ENCODE assay signal across 8 cellular contexts in the genomic region with DNA sequence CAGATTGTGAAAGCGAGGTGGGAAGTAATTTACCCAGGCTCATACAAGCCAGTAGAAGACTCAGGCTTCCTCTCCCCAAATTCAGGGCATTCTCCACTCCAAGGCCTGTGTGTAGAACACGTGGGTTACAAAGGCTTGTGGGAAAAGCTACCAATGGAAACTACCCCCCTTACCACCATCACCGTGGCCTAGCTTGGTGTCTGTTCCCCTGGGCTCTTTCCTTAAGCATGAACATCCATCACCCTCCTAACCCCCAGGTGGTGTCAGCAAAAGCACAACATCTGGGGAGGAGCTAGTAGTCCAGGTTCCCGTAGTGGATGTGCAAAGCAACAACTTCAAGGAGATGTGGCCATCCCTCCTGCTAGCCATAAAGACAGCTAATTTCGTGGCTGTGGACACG. TPM values are rescaled to one million over a fixed set of nuclear protein-coding genes. Genes with fewer than 3 reads are reported as not detected.
DNase-seq lines count a peak whose midpoint lies in the region; ATAC-seq, FAIRE-seq and TF ChIP-seq lines count a peak whose summit lies in the region.

No MANE protein-coding gene starts in this region.

- H2AFZ ChIP-seq in IMR-90 (replicated peaks; ENCODE audit: low read length, poor library complexity) (peak overlapping the region; percentile 100), keratinocyte (ENCODE audit: control insufficient read depth, low read length) (peak overlapping the region; percentile 96)

- H2BK20ac ChIP-seq in IMR-90 (ENCODE audit: low read depth, low read length) = no peak overlapping the region

- TF ChIP-seq RAD21 in IMR-90 (IDR thresholded peaks at IDR 0.05; ENCODE audit: low read length) = no peak

- peak overlapping the region; percentile 95 for H3K4me3 Mint-ChIP-seq in activated T-helper 2 cell treated with anti-CD3 and anti-CD28 coated beads, Interferon-gamma antibody, Interleukin-2, Interleukin-4, amounts not matched to agents 10 μg/mL and 5 μg/mL and 100 μg/mL, durations not matched to agents 14 hours and 24 hours and 36 hours (ENCODE audit: low read depth)

- no peaks in the 10 kb centered on the region for H3K27me3 Mint-ChIP-seq in activated T-helper 2 cell treated with anti-CD3 and anti-CD28 coated beads, Interferon-gamma antibody, Interleukin-2, Interleukin-4, amounts not matched to agents 10 μg/mL and 5 μg/mL and 100 μg/mL, durations not matched to agents 14 hours and 24 hours and 36 hours (ENCODE audit: low read depth)

- ATAC-seq in IMR-90 (ENCODE audit: low read depth) = no peak

- TF ChIP-seq CTCF in IMR-90 (conservative IDR thresholded peaks at IDR 0.05; ENCODE audit: low read depth, low read length) (no peak), keratinocyte (optimal IDR thresholded peaks at IDR 0.05 in 1 of 3, IDR thresholded peaks at IDR 0.05 in 1 of 3, conservative IDR thresholded peaks at IDR 0.05 in 1 of 3; ENCODE audit: extremely low read depth in 1 of 3, insufficient read depth in 2 of 3, low read length in 3 of 3) (peak in 1 of 3 experiments; percentile 28), stomach (IDR thresholded peaks at IDR 0.05) (no peak)

- H4K8ac ChIP-seq in IMR-90 (ENCODE audit: low read depth in 2 of 2, low read length in 2 of 2) = peak overlapping the region; percentile 78 to 98

- DNase-seq in COLO668 (lab: John Stamatoyannopoulos, UW; ENCODE audit: unreplicated experiment) (peak; percentile 48), IMR-90 (no peak), keratinocyte (ENCODE audit: low read depth, low spot score) (no peak), stomach (no peak), pons (ENCODE audit: low spot score) (no peak), inferior parietal cortex (ENCODE audit: extremely low spot score) (no peak), NCI-H1105 (lab: John Stamatoyannopoulos, UW) (no peak)
- no peak for DNase-seq in activated T-helper 2 cell treated with anti-CD3 and anti-CD28 coated beads, Interferon-gamma antibody, Interleukin-2, Interleukin-4, amounts not matched to agents 10 μg/mL and 5 μg/mL and 100 μg/mL, durations not matched to agents 14 hours and 24 hours and 36 hours (ENCODE audit: low spot score)

- dilution Hi-C loops in IMR-90 (cut with HindIII; ENCODE audit: low sequenced_read_pairs, unreplicated experiment) = no loop called here
- dilution Hi-C loops in keratinocyte (cut with MboI; ENCODE audit: extremely low pct_ligation_motif_present, low sequenced_read_pairs) = no loop called here

- H4K20me1 ChIP-seq in IMR-90 (ENCODE audit: insufficient read depth, low read length) = no peaks in the 10 kb centered on the region
- H4K20me1 ChIP-seq in keratinocyte (ENCODE audit: control insufficient read depth, extremely low read depth, insufficient read depth, low read length) = no peaks in the 10 kb centered on the region

- H3K9me1 ChIP-seq in IMR-90 (ENCODE audit: insufficient read depth, low read length) (peaks cover 9% of the 10 kb centered on the region), keratinocyte (ENCODE audit: control insufficient read depth, extremely low read depth, insufficient read depth, low read length) (no peaks in the 10 kb centered on the region)

- H2BK15ac ChIP-seq in IMR-90 (ENCODE audit: low read depth, low read length) = no peak overlapping the region

- H2BK5ac ChIP-seq in IMR-90 (ENCODE audit: low read depth, low read length, poor library complexity, severe bottlenecking) = peak overlapping the region; percentile 93

- peak overlapping the region; percentile 44 for H4K5ac ChIP-seq in IMR-90 (ENCODE audit: low read depth, low read length)

- no CpG with 5 or more reads among the region's 6 CpGs for WGBS in IMR-90 (ENCODE audit: extremely low coverage in 2 of 2, insufficient read length in 1 of 2), 2 experiments
- WGBS in stomach, 5 donors = 15 to 24% (median 18%) methylated on average over 6 of the region's 6 CpGs

- peak overlapping the region; percentile 90 for H3K9ac ChIP-seq in IMR-90 (ENCODE audit: low read depth, low read length)
- H3K9ac ChIP-seq in keratinocyte (ENCODE audit: control insufficient read depth, extremely low read depth, insufficient read depth, low read length) = peak overlapping the region; percentile 91

- peak overlapping the region; percentile 98 for H2AK9ac ChIP-seq in IMR-90 (replicated peaks; ENCODE audit: low read depth, low read length, poor library complexity)

- peak overlapping the region; percentile 84 for H2AK5ac ChIP-seq in IMR-90 (ENCODE audit: low read depth, low read length)

- CTCF ChIA-PET in IMR-90 (lab: Yijun Ruan, JAX) = interaction anchor here (1.1 to 1.5 kb wide), 2 partner anchors 20 to 322 kb away, joined by 3 to 4 read pairs; no protein-coding TSS in a partner anchor

- TF ChIP-seq EP300 in stomach (IDR thresholded peaks at IDR 0.05) = no peak

- H3K4me2 ChIP-seq in IMR-90 (ENCODE audit: low read depth, low read length) = peak overlapping the region; percentile 92
- H3K4me2 ChIP-seq in keratinocyte (ENCODE audit: control insufficient read depth, extremely low read depth, insufficient read depth, low read depth, low read length) = peak overlapping the region; percentile 99

- H3K36me3 Mint-ChIP-seq in activated T-helper 2 cell treated with anti-CD3 and anti-CD28 coated beads, Interferon-gamma antibody, Interleukin-2, Interleukin-4, amounts not matched to agents 10 μg/mL and 5 μg/mL and 100 μg/mL, durations not matched to agents 14 hours and 24 hours and 36 hours (ENCODE audit: low read depth) = peaks cover 67% of the 10 kb centered on the region

- peaks cover 16% of the 10 kb centered on the region for H3K79me2 ChIP-seq in keratinocyte (ENCODE audit: control insufficient read depth, insufficient read depth, low read length)

- peaks cover 6% of the 10 kb centered on the region for H3K9me3 Mint-ChIP-seq in activated T-helper 2 cell treated with anti-CD3 and anti-CD28 coated beads, Interferon-gamma antibody, Interleukin-2, Interleukin-4, amounts not matched to agents 10 μg/mL and 5 μg/mL and 100 μg/mL, durations not matched to agents 14 hours and 24 hours and 36 hours

- no peaks in the 10 kb centered on the region for H3K27me3 ChIP-seq in IMR-90 (ENCODE audit: control insufficient read depth, insufficient read depth, low read length)
- no peaks in the 10 kb centered on the region for H3K27me3 ChIP-seq in keratinocyte (ENCODE audit: control insufficient read depth, extremely low read depth, insufficient read depth, low read length)
- no peaks in the 10 kb centered on the region for H3K27me3 ChIP-seq in stomach

- peak overlapping the region; percentile 91; the same call in 1 of the 2 replicates for H4K91ac ChIP-seq in IMR-90 (ENCODE audit: insufficient read depth, low read depth, low read length)

- H3K4me3 ChIP-seq in IMR-90 (ENCODE audit: insufficient read depth, low read depth, low read length) (peak overlapping the region; percentile 79), keratinocyte (ENCODE audit: control insufficient read depth in 2 of 3, extremely low read depth in 1 of 3, insufficient read depth in 2 of 3, low read depth in 1 of 3, low read length in 3 of 3) (peak overlapping the region; percentile 67 to 89 (median 78)), stomach (peak overlapping the region; percentile 69 to 82 (median 71))

- no peak overlapping the region for H2BK120ac ChIP-seq in IMR-90 (ENCODE audit: low read depth, low read length)

- H3K9me3 ChIP-seq in IMR-90 (ENCODE audit: control insufficient read depth, insufficient read depth, low read length) (no peaks in the 10 kb centered on the region), keratinocyte (ENCODE audit: control insufficient read depth, low read depth, low read length) (no peaks in the 10 kb centered on the region), stomach (no peaks in the 10 kb centered on the region)

- H3K27ac ChIP-seq in IMR-90 (ENCODE audit: insufficient read depth, low read length) (peak overlapping the region; percentile 16), keratinocyte (ENCODE audit: control insufficient read depth, insufficient read depth, low read length) (peak overlapping the region; percentile 94), stomach (peak overlapping the region in 4 of 5 donors; percentile 93 to 98 (median 94))

- intact Hi-C loops in IMR-90 (cut with micrococcal nuclease) = loop anchor here (5.0 kb wide), 1 partner anchor 329 kb away; a partner anchor contains a TSS
- intact Hi-C loops in activated T-helper 2 cell treated with anti-CD3 and anti-CD28 coated beads, Interferon-gamma antibody, Interleukin-2, Interleukin-4, amounts not matched to agents 10 μg/mL and 5 μg/mL and 100 μg/mL, durations not matched to agents 14 hours and 24 hours and 36 hours (cut with micrococcal nuclease) = loop anchor here (1.0 to 5.0 kb wide), 7 partner anchors 15 to 347 kb away; a partner anchor contains a TSS
- intact Hi-C loops in stomach (cut with DNase I; ENCODE audit: low total_unique reads) = no loop called here

- H3K79me1 ChIP-seq in IMR-90 (ENCODE audit: low read depth in 1 of 2, low read length in 2 of 2) = peaks cover 21 to 46% of the 10 kb centered on the region in 2 experiments

- peak overlapping the region; percentile 87 for H3K4ac ChIP-seq in IMR-90 (ENCODE audit: low read depth, low read length)

- peak overlapping the region; percentile 99 for H3K27ac Mint-ChIP-seq in activated T-helper 2 cell treated with anti-CD3 and anti-CD28 coated beads, Interferon-gamma antibody, Interleukin-2, Interleukin-4, amounts not matched to agents 10 μg/mL and 5 μg/mL and 100 μg/mL, durations not matched to agents 14 hours and 24 hours and 36 hours

- no peak overlapping the region for H3K18ac ChIP-seq in IMR-90 (ENCODE audit: low read depth, low read length)

- no TSS peak for BruUV-seq in IMR-90 (replicated peaks; lab: Mats Ljungman, UMichigan)

- TF ChIP-seq POLR2A in IMR-90 (IDR thresholded peaks at IDR 0.05; ENCODE audit: low read depth, low read length) (no peak), stomach (IDR thresholded peaks at IDR 0.05) (no peak)

- in situ Hi-C loops in IMR-90 (cut with MboI; ENCODE audit: low sequenced_read_pairs) = no loop called here

- FAIRE-seq in keratinocyte (lab: Jason Lieb, UNC) = no peak

- peaks cover 33% of the 10 kb centered on the region for H3K4me1 Mint-ChIP-seq in activated T-helper 2 cell treated with anti-CD3 and anti-CD28 coated beads, Interferon-gamma antibody, Interleukin-2, Interleukin-4, amounts not matched to agents 10 μg/mL and 5 μg/mL and 100 μg/mL, durations not matched to agents 14 hours and 24 hours and 36 hours (ENCODE audit: low read depth)

- peaks cover 34% of the 10 kb centered on the region for H3K36me3 ChIP-seq in IMR-90 (ENCODE audit: control insufficient read depth, insufficient read depth, low read length)
- peaks cover 26 to 32% of the 10 kb centered on the region in 2 experiments for H3K36me3 ChIP-seq in keratinocyte (ENCODE audit: control insufficient read depth in 2 of 2, extremely low read depth in 1 of 2, insufficient read depth in 2 of 2, low read length in 2 of 2)
- peaks cover 30 to 43% (median 43%) of the 10 kb centered on the region in 4 donors for H3K36me3 ChIP-seq in stomach

- peak overlapping the region; percentile 86 for H3K56ac ChIP-seq in IMR-90 (ENCODE audit: extremely low read depth, insufficient read depth, low read length)

- POLR2A ChIA-PET in IMR-90 (lab: Charles Lee; ENCODE audit: unreplicated experiment) = interaction anchor here (1.2 kb wide), 1 partner anchor 152 kb away, joined by 3 read pairs; no protein-coding TSS in a partner anchor

- H3K4me1 ChIP-seq in IMR-90 (ENCODE audit: control insufficient read depth, insufficient read depth, low read length) (peaks cover 10% of the 10 kb centered on the region; the same call in 1 of the 2 replicates), keratinocyte (ENCODE audit: control insufficient read depth, extremely low read depth, insufficient read depth, low read length) (peaks cover 15% of the 10 kb centered on the region), stomach (peaks cover 12 to 54% (median 42%) of the 10 kb centered on the region in 4 donors)

- peak overlapping the region; percentile 39 for H3K23ac ChIP-seq in IMR-90 (ENCODE audit: low read depth, low read length)

- H3K14ac ChIP-seq in IMR-90 (replicated peaks; ENCODE audit: low read depth, low read length) = peak overlapping the region; percentile 80

RNA-seq across cellular contexts. Expression of a gene that starts 0.6 kb away (rescaled TPM):
- total RNA-seq in IMR-90 (2012; rRNA removed) (8.9 and 9.1 TPM in 2 replicates), stomach (10 to 100 TPM; 11.6 to 88.7 (median 19.1) TPM)
- polyA plus RNA-seq in IMR-90 (2012; rRNA removed) (14.3 and 14.6 TPM in 2 replicates), keratinocyte (8.6 to 10.8 TPM (median 10.0 TPM) in 3 replicates), stomach (10 to 100 TPM; 19.4 to 24.1 (median 20.0) TPM)
- polyA plus RNA-seq in IMR-90 (2012; cell fraction: cytosol; rRNA removed) = 7.2 and 8.2 TPM in 2 replicates
- 43.0 and 103 TPM in 2 replicates for polyA plus RNA-seq in IMR-90 (2012; cell fraction: nucleus; rRNA removed; ENCODE audit: low replicate concordance)
- 50.1 and 50.9 TPM in 2 replicates for total RNA-seq in activated T-helper 2 cell treated with anti-CD3 and anti-CD28 coated beads, Interferon-gamma antibody, Interleukin-2, Interleukin-4, amounts not matched to agents 10 μg/mL and 5 μg/mL and 100 μg/mL, durations not matched to agents 14 hours and 24 hours and 36 hours
- polyA plus RNA-seq in keratinocyte (2011; ENCODE audit: low read depth) = 4.4 TPM
- polyA plus RNA-seq in keratinocyte (2011; cell fraction: cytosol; rRNA removed) = 3.7 and 6.1 TPM in 2 replicates
- 27.3 and 32.8 TPM in 2 replicates for polyA plus RNA-seq in keratinocyte (2011; cell fraction: nucleus; rRNA removed)
- 7.5 and 9.9 TPM in 2 replicates for polyA plus RNA-seq in keratinocyte (2012; ENCODE audit: low replicate concordance)
- polyA minus RNA-seq in keratinocyte = 7.8 to 9.6 TPM (median 9.6 TPM) in 3 replicates
- 3.8 TPM for polyA minus RNA-seq in keratinocyte (2011; cell fraction: cytosol; rRNA and poly(A)+ RNA removed)
- 5.0 and 5.7 TPM in 2 replicates for polyA minus RNA-seq in keratinocyte (2011; cell fraction: nucleus; rRNA and poly(A)+ RNA removed)

RNA-seq across cellular contexts. Expression of a gene that starts 0.8 kb away (rescaled TPM):
- total RNA-seq in IMR-90 (2012; rRNA removed) (18.6 and 18.9 TPM in 2 replicates), stomach (10 to 100 TPM in 2 of 5 donors, 1 to 10 TPM in 2, under 1 TPM in 1; 0.87 to 31.5 (median 8.8) TPM)
- polyA plus RNA-seq in IMR-90 (2012; rRNA removed) (15.5 and 16.8 TPM in 2 replicates), keratinocyte (10.8 to 17.9 TPM (median 12.1 TPM) in 3 replicates), stomach (10 to 100 TPM in 1 of 3 donors, 1 to 10 TPM in 2; 6.4 to 11.2 (median 7.3) TPM)
- 9.0 and 11.3 TPM in 2 replicates for polyA plus RNA-seq in IMR-90 (2012; cell fraction: cytosol; rRNA removed)
- 16.8 and 18.9 TPM in 2 replicates for polyA plus RNA-seq in IMR-90 (2012; cell fraction: nucleus; rRNA removed; ENCODE audit: low replicate concordance)
- total RNA-seq in activated T-helper 2 cell treated with anti-CD3 and anti-CD28 coated beads, Interferon-gamma antibody, Interleukin-2, Interleukin-4, amounts not matched to agents 10 μg/mL and 5 μg/mL and 100 μg/mL, durations not matched to agents 14 hours and 24 hours and 36 hours = 26.3 and 29.3 TPM in 2 replicates
- 1.2 TPM for polyA plus RNA-seq in keratinocyte (2011; ENCODE audit: low read depth)
- 9.5 and 10.3 TPM in 2 replicates for polyA plus RNA-seq in keratinocyte (2011; cell fraction: cytosol; rRNA removed)
- polyA plus RNA-seq in keratinocyte (2011; cell fraction: nucleus; rRNA removed) = 16.1 and 18.8 TPM in 2 replicates
- 4.2 and 9.4 TPM in 2 replicates for polyA plus RNA-seq in keratinocyte (2012; ENCODE audit: low replicate concordance)
- polyA minus RNA-seq in keratinocyte = 7.1 to 15.4 TPM (median 12.6 TPM) in 3 replicates
- 20.5 TPM for polyA minus RNA-seq in keratinocyte (2011; cell fraction: cytosol; rRNA and poly(A)+ RNA removed)
- polyA minus RNA-seq in keratinocyte (2011; cell fraction: nucleus; rRNA and poly(A)+ RNA removed) = 9.7 and 14.0 TPM in 2 replicates

RNA-seq across cellular contexts. Expression of a gene that starts 14.1 kb away (rescaled TPM):
- total RNA-seq in IMR-90 (2012; rRNA removed) (0.54 and 0.56 TPM in 2 replicates), stomach (10 to 100 TPM in 1 of 5 donors, 1 to 10 TPM in 1, not detected in 3; 4.1 to 10.1 TPM)
- polyA plus RNA-seq in IMR-90 (2012; rRNA removed) (1.1 and 1.5 TPM in 2 replicates), keratinocyte (0.14 to 0.42 TPM (median 0.18 TPM) in 3 replicates), stomach (1 to 10 TPM; 1.8 to 6.6 (median 3.1) TPM)
- polyA plus RNA-seq in IMR-90 (2012; cell fraction: cytosol; rRNA removed) = 1.1 and 1.5 TPM in 2 replicates
- 0.44 and 1.0 TPM in 2 replicates for polyA plus RNA-seq in IMR-90 (2012; cell fraction: nucleus; rRNA removed; ENCODE audit: low replicate concordance)
- total RNA-seq in activated T-helper 2 cell treated with anti-CD3 and anti-CD28 coated beads, Interferon-gamma antibody, Interleukin-2, Interleukin-4, amounts not matched to agents 10 μg/mL and 5 μg/mL and 100 μg/mL, durations not matched to agents 14 hours and 24 hours and 36 hours = 26.8 and 29.0 TPM in 2 replicates
- not detected for polyA plus RNA-seq in keratinocyte (2011; ENCODE audit: low read depth)
- 0.04 and 0.13 TPM in 2 replicates for polyA plus RNA-seq in keratinocyte (2011; cell fraction: cytosol; rRNA removed)
- polyA plus RNA-seq in keratinocyte (2011; cell fraction: nucleus; rRNA removed) = 0.18 and 0.35 TPM in 2 replicates
- 0.34 and 0.54 TPM in 2 replicates for polyA plus RNA-seq in keratinocyte (2012; ENCODE audit: low replicate concordance)
- polyA minus RNA-seq in keratinocyte = 0.13 TPM in 1 of 3 replicates, not detected in the others
- polyA minus RNA-seq in keratinocyte (2011; cell fraction: cytosol; rRNA and poly(A)+ RNA removed) = 1.2 TPM
- polyA minus RNA-seq in keratinocyte (2011; cell fraction: nucleus; rRNA and poly(A)+ RNA removed) = 0.42 TPM in 1 of 2 replicates, not detected in the other

Comparison
In these comparisons a context has a peak if more than half of its experiments do, and no peak if none do; other contexts are left out.
1. H3K27ac ChIP-seq: peak in every context shown above with its lines; median percentile 94 in stomach; 94 in keratinocyte; 16 in IMR-90.